ENCODE assay signal across 11 cellular contexts in the genomic region with DNA sequence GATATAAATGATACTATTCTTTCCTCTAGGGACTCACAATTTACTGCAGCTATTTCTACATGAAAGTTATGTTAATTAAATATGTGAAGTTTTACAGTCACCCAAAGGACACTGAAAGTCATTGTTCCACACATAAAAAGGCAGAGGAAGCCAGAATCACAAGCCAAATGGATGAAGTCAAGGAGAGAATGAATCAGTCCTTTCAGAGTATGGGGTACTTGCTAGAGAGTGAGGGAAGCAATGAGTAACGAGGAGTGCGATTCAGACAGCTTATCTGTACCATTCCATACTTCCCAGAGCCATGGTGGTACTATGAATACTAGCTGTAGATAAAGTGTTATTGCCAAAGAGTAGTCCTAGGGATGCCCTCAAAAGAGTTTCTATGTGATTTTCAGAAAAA. TPM values are rescaled to one million over a fixed set of nuclear protein-coding genes. Genes with fewer than 3 reads are reported as not detected.
A peak's percentile ranks its signal among the peaks of the same experiment; 100 is the strongest.
DNase-seq lines count a peak whose midpoint lies in the region; ATAC-seq and TF ChIP-seq lines count a peak whose summit lies in the region.
"Had no signal": no experiment of that assay in that cellular context is flagged by ENCODE, and none has a peak within 500 bp of the region (broad histone marks: within the 10 kb centered on the region; RNA-seq: fewer than 3 reads in every experiment).

No MANE protein-coding gene starts in this region.

- no peak for TF ChIP-seq RAD21 in IMR-90 (IDR thresholded peaks at IDR 0.05; ENCODE audit: low read length)

- in situ Hi-C loops in IMR-90 (cut with MboI; ENCODE audit: low sequenced_read_pairs) (loop anchor here (10.0 kb wide), 1 partner anchor 175 kb away; no protein-coding TSS in a partner anchor), brain microvascular endothelial cell (cut with HindIII; ENCODE audit: low pct_ligation_motif_present, low sequenced_read_pairs) (loop anchor here (25.0 kb wide), 1 partner anchor 168 kb away; no protein-coding TSS in a partner anchor)

- H3K27me3 ChIP-seq in IMR-90 (ENCODE audit: control insufficient read depth, insufficient read depth, low read length): no peaks in the 10 kb centered on the region
- no peaks in the 10 kb centered on the region for H3K27me3 ChIP-seq in brain microvascular endothelial cell (replicated peaks)
- H3K27me3 ChIP-seq: neutrophil had no signal

- no peak overlapping the region for H3K9ac ChIP-seq in IMR-90 (ENCODE audit: low read depth, low read length)

- CTCF ChIA-PET in IMR-90 (lab: Yijun Ruan, JAX): interaction anchor here (0.7 kb wide), 1 partner anchor 204 kb away, joined by 5 read pairs; no protein-coding TSS in a partner anchor
- CTCF ChIA-PET in activated CD8-positive, alpha-beta T cell treated with anti-CD3 and anti-CD28 coated beads, Interleukin-2, amount 10 ng/mL, durations not matched to agents 7 days and 5 days (lab: Charles Lee): no interaction called here

- H3K36me3 ChIP-seq in IMR-90 (ENCODE audit: control insufficient read depth, insufficient read depth, low read length) (no peaks in the 10 kb centered on the region), brain microvascular endothelial cell (replicated peaks) (no peaks in the 10 kb centered on the region)

- peak overlapping the region in 1 of 2 experiments; percentile 39; a peak in 1 of 4 replicates for H4K8ac ChIP-seq in IMR-90 (ENCODE audit: low read depth in 2 of 2, low read length in 2 of 2)

- no TSS peak for BruUV-seq in IMR-90 (replicated peaks; lab: Mats Ljungman, UMichigan)

- H3K4me3 ChIP-seq in IMR-90 (ENCODE audit: insufficient read depth, low read depth, low read length) (no peak overlapping the region), brain microvascular endothelial cell (ENCODE audit: low read depth, low read length) (no peak overlapping the region)

- POLR2A ChIA-PET in IMR-90 (lab: Charles Lee; ENCODE audit: unreplicated experiment): no interaction called here
- POLR2A ChIA-PET in activated CD8-positive, alpha-beta T cell treated with anti-CD3 and anti-CD28 coated beads, Interleukin-2, amount 10 ng/mL, durations not matched to agents 7 days and 5 days (lab: Charles Lee): no interaction called here

- no peak overlapping the region; the same call in 1 of the 2 replicates for H4K91ac ChIP-seq in IMR-90 (ENCODE audit: insufficient read depth, low read depth, low read length)

- H3K4ac ChIP-seq in IMR-90 (ENCODE audit: low read depth, low read length): peak overlapping the region; percentile 68; the same call in 1 of the 2 replicates

- dilution Hi-C loops in IMR-90 (cut with HindIII; ENCODE audit: low sequenced_read_pairs, unreplicated experiment): no loop called here

- peaks cover 2% of the 10 kb centered on the region for H3K4me1 Mint-ChIP-seq in activated CD8-positive, alpha-beta T cell treated with anti-CD3 and anti-CD28 coated beads, Interleukin-2, amount 10 ng/mL, durations not matched to agents 7 days and 5 days (ENCODE audit: low read depth)

- H3K9me3 Mint-ChIP-seq in activated CD8-positive, alpha-beta T cell treated with anti-CD3 and anti-CD28 coated beads, Interleukin-2, amount 10 ng/mL, durations not matched to agents 7 days and 5 days (ENCODE audit: insufficient read depth): no peaks in the 10 kb centered on the region

- H3K56ac ChIP-seq in IMR-90 (ENCODE audit: extremely low read depth, insufficient read depth, low read length): no peak overlapping the region

- no peak overlapping the region for H3K4me3 Mint-ChIP-seq in activated CD8-positive, alpha-beta T cell treated with anti-CD3 and anti-CD28 coated beads, Interleukin-2, amount 10 ng/mL, durations not matched to agents 7 days and 5 days

- H3K27ac ChIP-seq in IMR-90 (ENCODE audit: insufficient read depth, low read length) (no peak overlapping the region), brain microvascular endothelial cell (peak overlapping the region; percentile 97), substantia nigra (ENCODE audit: low read depth, low read length, poor library complexity, severe bottlenecking) (peak overlapping the region; percentile 17)

- peak overlapping the region; percentile 69 for H2BK20ac ChIP-seq in IMR-90 (ENCODE audit: low read depth, low read length)

- no peak overlapping the region for H2AFZ ChIP-seq in IMR-90 (replicated peaks; ENCODE audit: low read length, poor library complexity)

- peak overlapping the region; percentile 76; the same call in 1 of the 2 replicates for H2BK120ac ChIP-seq in IMR-90 (ENCODE audit: low read depth, low read length)

- peak overlapping the region; percentile 75 for H3K14ac ChIP-seq in IMR-90 (replicated peaks; ENCODE audit: low read depth, low read length)

- H3K18ac ChIP-seq in IMR-90 (ENCODE audit: low read depth, low read length): peak overlapping the region; percentile 24; the same call in 1 of the 2 replicates

- peak overlapping the region; percentile 85; the same call in 1 of the 3 replicates for H2BK15ac ChIP-seq in IMR-90 (ENCODE audit: low read depth, low read length)

- no peak for ATAC-seq in IMR-90 (ENCODE audit: low read depth)
- ATAC-seq in activated CD8-positive, alpha-beta T cell treated with anti-CD3 and anti-CD28 coated beads, Interleukin-2, amount 10 ng/mL, durations not matched to agents 7 days and 5 days: no peak

- no peak overlapping the region for H2AK9ac ChIP-seq in IMR-90 (replicated peaks; ENCODE audit: low read depth, low read length, poor library complexity)

- H3K27me3 Mint-ChIP-seq in activated CD8-positive, alpha-beta T cell treated with anti-CD3 and anti-CD28 coated beads, Interleukin-2, amount 10 ng/mL, durations not matched to agents 7 days and 5 days (ENCODE audit: low read depth): peaks cover 5% of the 10 kb centered on the region

- TF ChIP-seq POLR2A in IMR-90 (IDR thresholded peaks at IDR 0.05; ENCODE audit: low read depth, low read length): no peak

- peak overlapping the region; percentile 64 for H2BK5ac ChIP-seq in IMR-90 (ENCODE audit: low read depth, low read length, poor library complexity, severe bottlenecking)

- no peaks in the 10 kb centered on the region for H3K36me3 Mint-ChIP-seq in activated CD8-positive, alpha-beta T cell treated with anti-CD3 and anti-CD28 coated beads, Interleukin-2, amount 10 ng/mL, durations not matched to agents 7 days and 5 days (ENCODE audit: low read depth)

- peaks cover 19% of the 10 kb centered on the region for H3K9me1 ChIP-seq in IMR-90 (ENCODE audit: insufficient read depth, low read length)

- intact Hi-C loops in IMR-90 (cut with micrococcal nuclease): no loop called here

- H4K20me1 ChIP-seq in IMR-90 (ENCODE audit: insufficient read depth, low read length): peaks cover 7% of the 10 kb centered on the region; the same call in 1 of the 2 replicates

- H3K79me1 ChIP-seq in IMR-90 (ENCODE audit: low read depth in 1 of 2, low read length in 2 of 2): 0 out of 4 replicates have a peak, but pooled peaks cover 0 to 4% of the 10 kb centered on the region in 2 experiments

- peak; percentile 62 for DNase-seq in IMR-90
- DNase-seq in brain microvascular endothelial cell: peak; percentile 85
- DNase-seq in iris pigment epithelial cell (ENCODE audit: low read depth): peak; percentile 87
- DNase-seq in substantia nigra (lab: John Stamatoyannopoulos, UW): peak in 3 of 49 donors; percentile 13 to 52 (median 17)
- DNase-seq in NCI-H2227 (lab: John Stamatoyannopoulos, UW; ENCODE audit: unreplicated experiment): no peak
- no peak for DNase-seq in activated CD8-positive, alpha-beta T cell treated with anti-CD3 and anti-CD28 coated beads, Interleukin-2, amount 10 ng/mL, durations not matched to agents 7 days and 5 days
- no peak for DNase-seq in SKM-1 (lab: John Stamatoyannopoulos, UW; ENCODE audit: unreplicated experiment)
- DNase-seq: activated CD8-positive, alpha-beta memory T cell treated with anti-CD3 and anti-CD28 coated beads, Interleukin-2, amount 50 U/mL, for 4 hours; NCI-H345; RPMI8226 had no signal

- H2AK5ac ChIP-seq in IMR-90 (ENCODE audit: low read depth, low read length): peak overlapping the region; percentile 75; the same call in 1 of the 2 replicates

- no peak overlapping the region for H3K23ac ChIP-seq in IMR-90 (ENCODE audit: low read depth, low read length)

- WGBS in IMR-90 (ENCODE audit: extremely low coverage in 2 of 2, insufficient read length in 1 of 2), 2 experiments: no CpG with 5 or more reads among the region's 2 CpGs

- no peak for TF ChIP-seq CTCF in IMR-90 (conservative IDR thresholded peaks at IDR 0.05; ENCODE audit: low read depth, low read length)
- TF ChIP-seq CTCF in brain microvascular endothelial cell (IDR thresholded peaks at IDR 0.05; ENCODE audit: low read depth, low read length, missing control alignments): no peak

- no peak overlapping the region for H3K27ac Mint-ChIP-seq in activated CD8-positive, alpha-beta T cell treated with anti-CD3 and anti-CD28 coated beads, Interleukin-2, amount 10 ng/mL, durations not matched to agents 7 days and 5 days

- peak overlapping the region; percentile 5; the same call in 1 of the 2 replicates for H4K5ac ChIP-seq in IMR-90 (ENCODE audit: low read depth, low read length)

- H3K9me3 ChIP-seq in IMR-90 (ENCODE audit: control insufficient read depth, insufficient read depth, low read length): no peaks in the 10 kb centered on the region
- H3K9me3 ChIP-seq: neutrophil had no signal

- H3K4me1 ChIP-seq in IMR-90 (ENCODE audit: control insufficient read depth, insufficient read depth, low read length): peaks cover 9% of the 10 kb centered on the region

- no peak overlapping the region; the same call in 1 of the 2 replicates for H3K4me2 ChIP-seq in IMR-90 (ENCODE audit: low read depth, low read length)

TF ChIP-seq in IMR-90, 13 proteins besides CTCF, POLR2A, EP300 and RAD21:
- TF ChIP-seq NFE2L2 (IDR thresholded peaks at IDR 0.05; ENCODE audit: low read depth, low read length) (no peak), CEBPB (IDR thresholded peaks at IDR 0.05; ENCODE audit: low read depth, low read length) (0 out of 2 replicates have a peak, but pooled peaks have one; percentile 7), FOS (IDR thresholded peaks at IDR 0.05; ENCODE audit: low read depth, low read length) (no peak)

RNA-seq across cellular contexts. Expression of gene ST3GAL6, which starts 16.8 kb away (rescaled TPM):
- 0.36 and 1.4 TPM in 2 replicates for total RNA-seq in IMR-90 (2012; rRNA removed)
- 0.83 and 0.99 TPM in 2 replicates for polyA plus RNA-seq in IMR-90 (2012; rRNA removed)
- 0.20 TPM in 1 of 2 replicates, not detected in the other for polyA plus RNA-seq in IMR-90 (2012; cell fraction: cytosol; rRNA removed)
- 0.09 and 1.2 TPM in 2 replicates for polyA plus RNA-seq in IMR-90 (2012; cell fraction: nucleus; rRNA removed; ENCODE audit: low replicate concordance)
- total RNA-seq in activated CD8-positive, alpha-beta T cell treated with anti-CD3 and anti-CD28 coated beads, Interleukin-2, amount 10 ng/mL, durations not matched to agents 7 days and 5 days: not detected

Comparison
In these comparisons a context has a peak if more than half of its experiments do, and no peak if none do; other contexts are left out.
1. DNase-seq: peak in IMR-90 (single experiment), brain microvascular endothelial cell (single experiment) and iris pigment epithelial cell (single experiment); none in NCI-H2227 (single experiment), activated CD8-positive, alpha-beta T cell treated with anti-CD3 and anti-CD28 coated beads, Interleukin-2, amount 10 ng/mL, durations not matched to agents 7 days and 5 days (single experiment) and SKM-1 (single experiment).